ENCODE assay signal across 9 cellular contexts in genomic region chr13:35976126-35976525, GRCh38.
"Had no signal": no experiment of that assay in that cellular context is flagged by ENCODE, and none has a peak within 500 bp of the region (broad histone marks: within the 10 kb centered on the region; RNA-seq: fewer than 3 reads in every experiment).

No MANE protein-coding gene starts in this region.

- H3K36me3 ChIP-seq: HAP-1 had no signal

- DNase-seq: H7, HFFc6, IMR-90, KG1 had no signal

- H3K4me3 Mint-ChIP-seq: GM23338, HFFc6 had no signal

- H3K4me3 ChIP-seq: GM23338, HAP-1, K562 had no signal

- H3K4me1 ChIP-seq: HAP-1 had no signal

- ATAC-seq: GM23338, HCT116, K562 had no signal

- H3K4me2 ChIP-seq: GM23338 had no signal

- H3K27ac Mint-ChIP-seq: GM23338, HFFc6 had no signal

- FAIRE-seq: HTR-8/SVneo, K562 had no signal

- H2AFZ ChIP-seq: GM23338 had no signal
